8 cellular contexts compared by ENCODE assay signal in genomic region chr18:62715829-62716678, GRCh38. TPM values are rescaled to one million over a fixed set of nuclear protein-coding genes. Genes with fewer than 3 reads are reported as not detected.
DNase-seq lines count a peak whose midpoint lies in the region; ATAC-seq and TF ChIP-seq lines count a peak whose summit lies in the region.

No MANE protein-coding gene starts in this region.

- H3K36me3 Mint-ChIP-seq in natural killer cell treated with Interleukin-12 subunit alpha and Interleukin-12 subunit beta and Interleukin-15 and Interleukin-18, amount 100 ng/mL, for 72 hours = no peaks in the 10 kb centered on the region

- H3K36me3 ChIP-seq in NT2/D1 (ENCODE audit: insufficient read depth, insufficient read length, low read length) (no peaks in the 10 kb centered on the region), fibroblast of lung (ENCODE audit: control insufficient read depth, insufficient read depth, low read length) (no peaks in the 10 kb centered on the region), suprapubic skin (no peaks in the 10 kb centered on the region)

- no peaks in the 10 kb centered on the region for H4K20me1 ChIP-seq in fibroblast of lung (ENCODE audit: control insufficient read depth, extremely low read depth, insufficient read depth, low read length)

- no peaks in the 10 kb centered on the region for H3K4me1 ChIP-seq in NT2/D1 (ENCODE audit: insufficient read depth, insufficient read length)
- peaks cover 3% of the 10 kb centered on the region for H3K4me1 ChIP-seq in fibroblast of lung (ENCODE audit: control insufficient read depth, extremely low read depth, insufficient read depth, low read length)
- H3K4me1 ChIP-seq in suprapubic skin = peaks cover 36% of the 10 kb centered on the region

- peak overlapping the region; percentile 40 for H3K4me2 ChIP-seq in fibroblast of lung (ENCODE audit: extremely low read depth, insufficient read depth, low read length)

- WGBS in suprapubic skin = 4% methylated on average over 5 of the region's 123 CpGs

- H3K27me3 ChIP-seq in NT2/D1 (ENCODE audit: insufficient read depth, insufficient read length) (no peaks in the 10 kb centered on the region), fibroblast of lung (ENCODE audit: control insufficient read depth, insufficient read depth, low read length) (no peaks in the 10 kb centered on the region), suprapubic skin (no peaks in the 10 kb centered on the region)

- ATAC-seq in GM18867 (IDR thresholded peaks at IDR 0.05; ENCODE audit: unreplicated experiment) (peak; percentile 36), HG03066 (IDR thresholded peaks at IDR 0.05; ENCODE audit: low read depth, unreplicated experiment) (peak; percentile 25)
- ATAC-seq in natural killer cell treated with Interleukin-12 subunit alpha and Interleukin-12 subunit beta and Interleukin-15 and Interleukin-18, amount 100 ng/mL, for 72 hours = peak; percentile 61 to 70

- peak overlapping the region; percentile 58 for H2AFZ ChIP-seq in fibroblast of lung (ENCODE audit: low read length)

- DNase-seq in AG08395 (ENCODE audit: low spot score) (peak; percentile 56), NT2/D1 (ENCODE audit: low read depth, low spot score) (no peak), activated T-helper 1 cell treated with Interleukin-2 at 50 U/mL for 16 hours (ENCODE audit: low read depth) (peak; percentile 47), fibroblast of lung (ENCODE audit: low read depth in 2 of 2) (peak; percentile 54 to 66), suprapubic skin (ENCODE audit: low spot score in 2 of 2) (peak; percentile 74 to 84)
- peak; percentile 78 for DNase-seq in natural killer cell treated with Interleukin-12 subunit alpha and Interleukin-12 subunit beta and Interleukin-15 and Interleukin-18, amount 100 ng/mL, for 72 hours (ENCODE audit: low spot score)

- no peaks in the 10 kb centered on the region for H3K9me3 ChIP-seq in NT2/D1 (ENCODE audit: insufficient read depth, low read length)
- H3K9me3 ChIP-seq in fibroblast of lung (ENCODE audit: control insufficient read depth, insufficient read depth, low read depth, low read length) = no peaks in the 10 kb centered on the region
- H3K9me3 ChIP-seq in suprapubic skin = no peaks in the 10 kb centered on the region

- H3K27ac ChIP-seq in fibroblast of lung (ENCODE audit: insufficient read depth, low read length) = peak overlapping the region; percentile 61
- peak overlapping the region; percentile 96 for H3K27ac ChIP-seq in suprapubic skin

- no peaks in the 10 kb centered on the region for H3K9me3 Mint-ChIP-seq in natural killer cell treated with Interleukin-12 subunit alpha and Interleukin-12 subunit beta and Interleukin-15 and Interleukin-18, amount 100 ng/mL, for 72 hours

- H3K27me3 Mint-ChIP-seq in natural killer cell treated with Interleukin-12 subunit alpha and Interleukin-12 subunit beta and Interleukin-15 and Interleukin-18, amount 100 ng/mL, for 72 hours = peaks cover 0 to 5% of the 10 kb centered on the region in 2 donors

- no peak for TF ChIP-seq POLR2A in suprapubic skin (IDR thresholded peaks at IDR 0.05)

- peak overlapping the region; percentile 53 for H3K4me3 Mint-ChIP-seq in natural killer cell treated with Interleukin-12 subunit alpha and Interleukin-12 subunit beta and Interleukin-15 and Interleukin-18, amount 100 ng/mL, for 72 hours

- TF ChIP-seq CTCF in fibroblast of lung (conservative IDR thresholded peaks at IDR 0.05 in 1 of 2, IDR thresholded peaks at IDR 0.05 in 1 of 2; ENCODE audit: low read depth in 1 of 2, low read length in 2 of 2) (no peak), suprapubic skin (IDR thresholded peaks at IDR 0.05) (no peak)

- TF ChIP-seq EP300 in suprapubic skin (IDR thresholded peaks at IDR 0.05) = no peak

- peak overlapping the region; percentile 74 for H3K4me3 ChIP-seq in NT2/D1 (ENCODE audit: insufficient read length, low read depth)
- peak overlapping the region; percentile 29 to 85 (median 60) for H3K4me3 ChIP-seq in fibroblast of lung (replicated peaks in 1 of 4; ENCODE audit: control extremely low read depth in 1 of 4, insufficient read depth in 1 of 4, low read depth in 3 of 4, low read length in 4 of 4)
- peak overlapping the region; percentile 62 for H3K4me3 ChIP-seq in suprapubic skin

- H3K4me1 Mint-ChIP-seq in natural killer cell treated with Interleukin-12 subunit alpha and Interleukin-12 subunit beta and Interleukin-15 and Interleukin-18, amount 100 ng/mL, for 72 hours (ENCODE audit: low read depth in 2 of 2) = peaks cover 23 to 30% of the 10 kb centered on the region in 2 donors

- H3K79me2 ChIP-seq in fibroblast of lung (ENCODE audit: control insufficient read depth, insufficient read depth, low read length) = peaks cover 10% of the 10 kb centered on the region

- H3K27ac Mint-ChIP-seq in natural killer cell treated with Interleukin-12 subunit alpha and Interleukin-12 subunit beta and Interleukin-15 and Interleukin-18, amount 100 ng/mL, for 72 hours = no peak overlapping the region

- H3K9ac ChIP-seq in NT2/D1 (ENCODE audit: insufficient read length, low read depth) = peak overlapping the region; percentile 79
- peak overlapping the region; percentile 55 for H3K9ac ChIP-seq in fibroblast of lung (ENCODE audit: insufficient read depth, low read length)

RNA-seq across cellular contexts. Expression of gene PHLPP1, which starts 0.7 kb away (rescaled TPM):
- total RNA-seq in fibroblast of lung = 4.4 and 5.0 TPM in 2 replicates
- polyA plus RNA-seq in fibroblast of lung = 3.6 and 6.9 TPM in 2 replicates
- 3.4 and 5.2 TPM in 2 replicates for polyA plus RNA-seq in fibroblast of lung (2012)
- 11.2 and 13.2 TPM in 2 replicates for polyA minus RNA-seq in fibroblast of lung (ENCODE audit: low replicate concordance)
- 10 to 100 TPM in 1 of 2 donors, 1 to 10 TPM in 1; 8.3 to 12.7 TPM for total RNA-seq in natural killer cell treated with Interleukin-12 subunit alpha and Interleukin-12 subunit beta and Interleukin-15 and Interleukin-18, amount 100 ng/mL, for 72 hours
- 10 to 100 TPM; 28.1 to 56.6 (median 37.1) TPM for total RNA-seq in suprapubic skin
